Comparison of ENCODE assay signal across 10 cellular contexts in genomic region chr2:73887596-73888353, GRCh38. TPM values are rescaled to one million over a fixed set of nuclear protein-coding genes. Genes with fewer than 3 reads are reported as not detected.
A peak's percentile ranks its signal among the peaks of the same experiment; 100 is the strongest.
DNase-seq lines count a peak whose midpoint lies in the region; ATAC-seq and TF ChIP-seq lines count a peak whose summit lies in the region.
"Not testable (repeated sequence)": the region's sequence is repeated elsewhere in the genome, so short reads cannot be mapped to it uniquely, and the experiment has no call there.
"Had no signal": no experiment of that assay in that cellular context is flagged by ENCODE, and none has a peak within 500 bp of the region (broad histone marks: within the 10 kb centered on the region; RNA-seq: fewer than 3 reads in every experiment).

No MANE protein-coding gene starts in this region.

- ATAC-seq in DND-41 (ENCODE audit: insufficient read depth, low read depth): not testable (repeated sequence)
- peak; percentile 30 to 54 for ATAC-seq in activated naive CD4-positive, alpha-beta T cell treated with anti-CD3 and anti-CD28 coated beads, Interleukin-2, amount 50 U/mL, for 72 hours

- not testable (repeated sequence) for H4K12ac ChIP-seq in trophoblast cell (ENCODE audit: low read depth, low read length)

- H3K9ac ChIP-seq in DND-41 (ENCODE audit: low read depth, low read length); Loucy (ENCODE audit: low read depth, low read length, poor library complexity, severe bottlenecking); trophoblast cell (ENCODE audit: low read length): not testable (repeated sequence)

- not testable (repeated sequence) for H4K20me1 ChIP-seq in DND-41 (ENCODE audit: insufficient read depth, low read length); Loucy (ENCODE audit: insufficient read depth, low read length, poor library complexity, severe bottlenecking)

- H3K4ac ChIP-seq in trophoblast cell (ENCODE audit: low read depth, low read length): not testable (repeated sequence)

- H3K4me1 ChIP-seq in DND-41 (ENCODE audit: insufficient read depth, low read length); Loucy (ENCODE audit: insufficient read depth, low read length, poor library complexity, severe bottlenecking); trophoblast cell (ENCODE audit: control insufficient read depth in 1 of 2, insufficient read depth in 2 of 2, low read length in 2 of 2): not testable (repeated sequence)

- not testable (repeated sequence) for H2AK5ac ChIP-seq in trophoblast cell (ENCODE audit: low read length)

- no CpG with 5 or more reads among the region's 11 CpGs for WGBS in trophoblast cell (ENCODE audit: extremely low coverage, insufficient coverage, insufficient read length)

- not testable (repeated sequence) for H3K23ac ChIP-seq in trophoblast cell (ENCODE audit: low read length)

- H2AFZ ChIP-seq in DND-41 (ENCODE audit: low read depth, low read length) (peak overlapping the region; percentile 68; the same call in 1 of the 2 replicates), Loucy (ENCODE audit: low read length) (peak overlapping the region; percentile 84)
- not testable (repeated sequence) for H2AFZ ChIP-seq in trophoblast cell (ENCODE audit: insufficient read depth, low read length, poor library complexity)

- not testable (repeated sequence) for H3K18ac ChIP-seq in trophoblast cell (ENCODE audit: low read length)

- not testable (repeated sequence) for H3K9me3 ChIP-seq in DND-41 (ENCODE audit: insufficient read depth, low read length, severe bottlenecking); Loucy (ENCODE audit: insufficient read depth, low read depth, low read length); trophoblast cell (ENCODE audit: insufficient read depth, low read depth, low read length)

- CTCF ChIA-PET in activated CD4-positive, alpha-beta memory T cell treated with anti-CD3 and anti-CD28 coated beads for 36 hours (lab: Charles Lee): interaction anchor here (0.6 to 0.7 kb wide), 2 partner anchors 447 to 1449 kb away, joined by 3 read pairs; no protein-coding TSS in a partner anchor

- not testable (repeated sequence) for H3K79me2 ChIP-seq in DND-41 (ENCODE audit: insufficient read depth, low read length); Loucy (ENCODE audit: insufficient read depth, low read length); trophoblast cell (ENCODE audit: control insufficient read depth, insufficient read depth, low read length, poor library complexity)

- not testable (repeated sequence) for H4K8ac ChIP-seq in trophoblast cell (ENCODE audit: low read depth, low read length)

- not testable (repeated sequence) for H3K14ac ChIP-seq in trophoblast cell (ENCODE audit: low read length)

- H3F3A ChIP-seq in Loucy (ENCODE audit: low read depth): not testable (repeated sequence)

- not testable (repeated sequence) for H3K4me2 ChIP-seq in DND-41 (ENCODE audit: insufficient read depth, low read length); Loucy (ENCODE audit: low read depth, low read length, poor library complexity, severe bottlenecking); trophoblast cell (ENCODE audit: low read length)

- H3K4me1 Mint-ChIP-seq in activated CD4-positive, alpha-beta memory T cell treated with anti-CD3 and anti-CD28 coated beads for 36 hours (ENCODE audit: low read depth): peaks cover 18% of the 10 kb centered on the region
- peaks cover 24% of the 10 kb centered on the region for H3K4me1 Mint-ChIP-seq in chondrocyte (ENCODE audit: low read depth)

- not testable (repeated sequence) for H3K27me3 ChIP-seq in DND-41 (ENCODE audit: insufficient read depth, low read length, poor library complexity); Loucy (ENCODE audit: insufficient read depth, low read length, poor library complexity, severe bottlenecking); trophoblast cell (ENCODE audit: insufficient read depth, low read length)

- H2BK5ac ChIP-seq in trophoblast cell (ENCODE audit: low read depth, low read length, poor library complexity): not testable (repeated sequence)

- not testable (repeated sequence) for H2BK12ac ChIP-seq in trophoblast cell (ENCODE audit: low read length)

- H3K9me3 Mint-ChIP-seq in activated CD4-positive, alpha-beta memory T cell treated with anti-CD3 and anti-CD28 coated beads for 36 hours; activated naive CD4-positive, alpha-beta T cell treated with anti-CD3 and anti-CD28 coated beads, Interleukin-2, amount 50 U/mL, for 72 hours; chondrocyte (ENCODE audit: low read depth): not testable (repeated sequence)

- H3K79me1 ChIP-seq in trophoblast cell (ENCODE audit: low read length): not testable (repeated sequence)

- not testable (repeated sequence) for H3K9me2 ChIP-seq in Loucy (replicated peaks; ENCODE audit: low read depth, low read length)

- not testable (repeated sequence) for H3K4me3 Mint-ChIP-seq in activated CD4-positive, alpha-beta memory T cell treated with anti-CD3 and anti-CD28 coated beads for 36 hours; chondrocyte (ENCODE audit: unreplicated experiment)

- not testable (repeated sequence) for H3K36me3 Mint-ChIP-seq in activated CD4-positive, alpha-beta memory T cell treated with anti-CD3 and anti-CD28 coated beads for 36 hours; activated naive CD4-positive, alpha-beta T cell treated with anti-CD3 and anti-CD28 coated beads, Interleukin-2, amount 50 U/mL, for 72 hours; chondrocyte (ENCODE audit: low read depth)

- not testable (repeated sequence) for TF ChIP-seq CTCF in DND-41 (IDR thresholded peaks at IDR 0.05; ENCODE audit: borderline replicate concordance, extremely low read depth, low read length, poor library complexity, severe bottlenecking); Loucy (conservative IDR thresholded peaks at IDR 0.05; ENCODE audit: low read length); chondrocyte (IDR thresholded peaks at IDR 0.05)

- H3K27me3 Mint-ChIP-seq in activated CD4-positive, alpha-beta memory T cell treated with anti-CD3 and anti-CD28 coated beads for 36 hours; chondrocyte (ENCODE audit: low read depth): not testable (repeated sequence)

- intact Hi-C loops in activated CD4-positive, alpha-beta memory T cell treated with anti-CD3 and anti-CD28 coated beads for 36 hours (cut with micrococcal nuclease): loop anchor here (2.0 kb wide), 1 partner anchor 39 kb away; the partner anchor contains the start of gene DGUOK

- POLR2A ChIA-PET in activated CD4-positive, alpha-beta memory T cell treated with anti-CD3 and anti-CD28 coated beads for 36 hours (lab: Charles Lee): interaction anchor here (1.2 kb wide), 1 partner anchor 9 kb away, joined by 3 read pairs; no protein-coding TSS in a partner anchor

- DNase-seq in DND-41; activated naive CD4-positive, alpha-beta T cell treated with anti-CD3 and anti-CD28 coated beads, Interleukin-2, amount 50 U/mL, for 72 hours (ENCODE audit: low spot score in 2 of 2); chondrocyte (ENCODE audit: low spot score): not testable (repeated sequence)
- DNase-seq in RPMI7951 (ENCODE audit: low read depth) (peak; percentile 30), trophoblast cell (peak; percentile 51 to 76)
- DNase-seq in activated CD4-positive, alpha-beta memory T cell treated with anti-CD3 and anti-CD28 coated beads for 36 hours: peak; percentile 31

- not testable (repeated sequence) for H3K27ac Mint-ChIP-seq in activated CD4-positive, alpha-beta memory T cell treated with anti-CD3 and anti-CD28 coated beads for 36 hours
- peak overlapping the region; percentile 40 to 87 for H3K27ac Mint-ChIP-seq in activated naive CD4-positive, alpha-beta T cell treated with anti-CD3 and anti-CD28 coated beads, Interleukin-2, amount 50 U/mL, for 72 hours
- peak overlapping the region; percentile 5 for H3K27ac Mint-ChIP-seq in chondrocyte (ENCODE audit: unreplicated experiment)

- H4K91ac ChIP-seq in trophoblast cell (ENCODE audit: low read depth, low read length): not testable (repeated sequence)

- not testable (repeated sequence) for H3K36me3 ChIP-seq in DND-41 (ENCODE audit: insufficient read depth, low read length); Loucy (ENCODE audit: insufficient read depth, low read length); trophoblast cell (ENCODE audit: control insufficient read depth in 1 of 2, insufficient read depth in 2 of 2, low read length in 2 of 2)

- H2BK120ac ChIP-seq in trophoblast cell (ENCODE audit: insufficient read depth, low read length, poor library complexity): not testable (repeated sequence)

- H3K27ac ChIP-seq in DND-41 (ENCODE audit: low read length); trophoblast cell (ENCODE audit: low read depth, low read length): not testable (repeated sequence)

- H3K4me3 ChIP-seq in DND-41 (ENCODE audit: low read depth in 1 of 2, low read length in 2 of 2); Loucy (ENCODE audit: low read length, poor library complexity, severe bottlenecking); trophoblast cell (ENCODE audit: low read depth, low read length): not testable (repeated sequence)

RNA-seq across cellular contexts. Expression of gene ACTG2, which starts 5.0 kb away (rescaled TPM):
- total RNA-seq in RPMI7951 (2014; rRNA removed; shearing (Covaris generic)): 2.0 and 2.9 TPM in 2 replicates
- total RNA-seq in activated CD4-positive, alpha-beta memory T cell treated with anti-CD3 and anti-CD28 coated beads for 36 hours: not detected
- total RNA-seq in activated naive CD4-positive, alpha-beta T cell treated with anti-CD3 and anti-CD28 coated beads, Interleukin-2, amount 50 U/mL, for 72 hours: under 1 TPM in 1 of 2 donors, not detected in 1; 0.27 TPM
- total RNA-seq in chondrocyte: 173 to 1,480 TPM (median 1,439 TPM) in 3 replicates
- 5.7 and 5.8 TPM in 2 replicates for polyA plus RNA-seq in trophoblast cell (2013)
- total RNA-seq: A172; CD8-positive, alpha-beta memory T cell; NCI-H460 had no signal
- polyA plus RNA-seq: CD8-positive, alpha-beta memory T cell had no signal

RNA-seq across cellular contexts. Expression of gene DGUOK, which starts 38.9 kb away (rescaled TPM):
- 161 and 169 TPM in 2 replicates for total RNA-seq in RPMI7951 (2014; rRNA removed; shearing (Covaris generic))
- 100 to 1,000 TPM; 101 to 102 TPM for total RNA-seq in activated CD4-positive, alpha-beta memory T cell treated with anti-CD3 and anti-CD28 coated beads for 36 hours
- total RNA-seq in activated naive CD4-positive, alpha-beta T cell treated with anti-CD3 and anti-CD28 coated beads, Interleukin-2, amount 50 U/mL, for 72 hours: 10 to 100 TPM; 75.5 to 89.1 TPM
- total RNA-seq in chondrocyte: 58.1 to 60.8 TPM (median 58.9 TPM) in 3 replicates
- polyA plus RNA-seq in trophoblast cell (2013): 94.1 and 96.1 TPM in 2 replicates

RNA-seq across cellular contexts. Expression of gene STAMBP, which starts 59.0 kb away (rescaled TPM):
- 39.6 and 50.2 TPM in 2 replicates for total RNA-seq in RPMI7951 (2014; rRNA removed; shearing (Covaris generic))
- 10 to 100 TPM; 79.9 to 85.3 TPM for total RNA-seq in activated CD4-positive, alpha-beta memory T cell treated with anti-CD3 and anti-CD28 coated beads for 36 hours
- total RNA-seq in activated naive CD4-positive, alpha-beta T cell treated with anti-CD3 and anti-CD28 coated beads, Interleukin-2, amount 50 U/mL, for 72 hours: 100 to 1,000 TPM in 1 of 2 donors, 10 to 100 TPM in 1; 76.0 to 110 TPM
- total RNA-seq in chondrocyte: 29.3 to 32.6 TPM (median 32.1 TPM) in 3 replicates
- 37.4 and 40.8 TPM in 2 replicates for polyA plus RNA-seq in trophoblast cell (2013)

Comparison
In these comparisons a context has a peak if more than half of its experiments do, and no peak if none do; other contexts are left out.
1. RNA of gene ACTG2, which starts 5.0 kb away (total RNA-seq): 173 to 1,480 TPM in chondrocyte; 2.0 to 2.9 TPM in RPMI7951, 0.27 TPM in activated naive CD4-positive, alpha-beta T cell treated with anti-CD3 and anti-CD28 coated beads, Interleukin-2, amount 50 U/mL, for 72 hours and not detected in activated CD4-positive, alpha-beta memory T cell treated with anti-CD3 and anti-CD28 coated beads for 36 hours; every median in the first group is over 10 times any median in the second.